ENCODE assay signal across 1 cellular context in the genomic region with DNA sequence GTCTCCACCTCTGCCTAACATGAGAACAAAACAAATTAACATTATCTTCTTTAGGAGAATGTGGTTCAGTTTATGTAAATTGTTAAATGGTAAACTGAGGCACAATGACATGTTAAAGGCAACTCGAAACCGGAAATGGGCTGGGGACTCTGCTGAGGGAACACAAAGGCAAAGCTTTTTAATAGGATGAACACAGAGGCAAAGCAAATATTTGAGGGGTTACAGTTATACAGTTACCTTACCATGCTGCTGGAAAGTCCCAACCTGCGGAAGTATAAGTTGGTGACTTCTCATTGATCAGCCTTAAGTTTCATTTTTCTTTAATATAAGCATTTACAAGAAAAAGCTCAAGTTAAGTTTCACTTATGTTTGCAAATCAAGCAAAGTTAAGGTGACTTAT.
TF ChIP-seq lines count a peak whose summit lies in the region.

No MANE protein-coding gene starts in this region.

TF ChIP-seq in GM12878, 131 proteins besides CTCF, POLR2A, EP300 and RAD21 (continued from another document and continues in another):
- TF ChIP-seq, protein P1, sequence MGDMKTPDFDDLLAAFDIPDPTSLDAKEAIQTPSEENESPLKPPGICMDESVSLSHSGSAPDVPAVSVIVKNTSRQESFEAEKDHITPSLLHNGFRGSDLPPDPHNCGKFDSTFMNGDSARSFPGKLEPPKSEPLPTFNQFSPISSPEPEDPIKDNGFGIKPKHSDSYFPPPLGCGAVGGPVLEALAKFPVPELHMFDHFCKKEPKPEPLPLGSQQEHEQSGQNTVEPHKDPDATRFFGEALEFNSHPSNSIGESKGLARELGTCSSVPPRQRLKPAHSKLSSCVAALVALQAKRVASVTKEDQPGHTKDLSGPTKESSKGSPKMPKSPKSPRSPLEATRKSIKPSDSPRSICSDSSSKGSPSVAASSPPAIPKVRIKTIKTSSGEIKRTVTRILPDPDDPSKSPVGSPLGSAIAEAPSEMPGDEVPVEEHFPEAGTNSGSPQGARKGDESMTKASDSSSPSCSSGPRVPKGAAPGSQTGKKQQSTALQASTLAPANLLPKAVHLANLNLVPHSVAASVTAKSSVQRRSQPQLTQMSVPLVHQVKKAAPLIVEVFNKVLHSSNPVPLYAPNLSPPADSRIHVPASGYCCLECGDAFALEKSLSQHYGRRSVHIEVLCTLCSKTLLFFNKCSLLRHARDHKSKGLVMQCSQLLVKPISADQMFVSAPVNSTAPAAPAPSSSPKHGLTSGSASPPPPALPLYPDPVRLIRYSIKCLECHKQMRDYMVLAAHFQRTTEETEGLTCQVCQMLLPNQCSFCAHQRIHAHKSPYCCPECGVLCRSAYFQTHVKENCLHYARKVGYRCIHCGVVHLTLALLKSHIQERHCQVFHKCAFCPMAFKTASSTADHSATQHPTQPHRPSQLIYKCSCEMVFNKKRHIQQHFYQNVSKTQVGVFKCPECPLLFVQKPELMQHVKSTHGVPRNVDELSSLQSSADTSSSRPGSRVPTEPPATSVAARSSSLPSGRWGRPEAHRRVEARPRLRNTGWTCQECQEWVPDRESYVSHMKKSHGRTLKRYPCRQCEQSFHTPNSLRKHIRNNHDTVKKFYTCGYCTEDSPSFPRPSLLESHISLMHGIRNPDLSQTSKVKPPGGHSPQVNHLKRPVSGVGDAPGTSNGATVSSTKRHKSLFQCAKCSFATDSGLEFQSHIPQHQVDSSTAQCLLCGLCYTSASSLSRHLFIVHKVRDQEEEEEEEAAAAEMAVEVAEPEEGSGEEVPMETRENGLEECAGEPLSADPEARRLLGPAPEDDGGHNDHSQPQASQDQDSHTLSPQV (IDR thresholded peaks at IDR 0.05) = peak; percentile 8; the same call in 1 of the 2 replicates
- no peak for TF ChIP-seq TARDBP (IDR thresholded peaks at IDR 0.05; ENCODE audit: borderline replicate concordance)
- TF ChIP-seq, protein P2, sequence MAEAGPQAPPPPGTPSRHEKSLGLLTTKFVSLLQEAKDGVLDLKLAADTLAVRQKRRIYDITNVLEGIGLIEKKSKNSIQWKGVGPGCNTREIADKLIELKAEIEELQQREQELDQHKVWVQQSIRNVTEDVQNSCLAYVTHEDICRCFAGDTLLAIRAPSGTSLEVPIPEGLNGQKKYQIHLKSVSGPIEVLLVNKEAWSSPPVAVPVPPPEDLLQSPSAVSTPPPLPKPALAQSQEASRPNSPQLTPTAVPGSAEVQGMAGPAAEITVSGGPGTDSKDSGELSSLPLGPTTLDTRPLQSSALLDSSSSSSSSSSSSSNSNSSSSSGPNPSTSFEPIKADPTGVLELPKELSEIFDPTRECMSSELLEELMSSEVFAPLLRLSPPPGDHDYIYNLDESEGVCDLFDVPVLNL (IDR thresholded peaks at IDR 0.05; ENCODE audit: low read depth, low read length) = no peak
- TF ChIP-seq PML (IDR thresholded peaks at IDR 0.05; ENCODE audit: low read length) = no peak
- no peak for TF ChIP-seq STAT3 (IDR thresholded peaks at IDR 0.05; ENCODE audit: low read depth, low read length)
- TF ChIP-seq, protein P3, sequence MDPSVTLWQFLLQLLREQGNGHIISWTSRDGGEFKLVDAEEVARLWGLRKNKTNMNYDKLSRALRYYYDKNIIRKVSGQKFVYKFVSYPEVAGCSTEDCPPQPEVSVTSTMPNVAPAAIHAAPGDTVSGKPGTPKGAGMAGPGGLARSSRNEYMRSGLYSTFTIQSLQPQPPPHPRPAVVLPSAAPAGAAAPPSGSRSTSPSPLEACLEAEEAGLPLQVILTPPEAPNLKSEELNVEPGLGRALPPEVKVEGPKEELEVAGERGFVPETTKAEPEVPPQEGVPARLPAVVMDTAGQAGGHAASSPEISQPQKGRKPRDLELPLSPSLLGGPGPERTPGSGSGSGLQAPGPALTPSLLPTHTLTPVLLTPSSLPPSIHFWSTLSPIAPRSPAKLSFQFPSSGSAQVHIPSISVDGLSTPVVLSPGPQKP (IDR thresholded peaks at IDR 0.05; ENCODE audit: low read depth, low read length) = no peak
- no peak for TF ChIP-seq TCF3 (IDR thresholded peaks at IDR 0.05; ENCODE audit: borderline replicate concordance, insufficient read depth, low read depth, low read length)
- TF ChIP-seq, protein P4, sequence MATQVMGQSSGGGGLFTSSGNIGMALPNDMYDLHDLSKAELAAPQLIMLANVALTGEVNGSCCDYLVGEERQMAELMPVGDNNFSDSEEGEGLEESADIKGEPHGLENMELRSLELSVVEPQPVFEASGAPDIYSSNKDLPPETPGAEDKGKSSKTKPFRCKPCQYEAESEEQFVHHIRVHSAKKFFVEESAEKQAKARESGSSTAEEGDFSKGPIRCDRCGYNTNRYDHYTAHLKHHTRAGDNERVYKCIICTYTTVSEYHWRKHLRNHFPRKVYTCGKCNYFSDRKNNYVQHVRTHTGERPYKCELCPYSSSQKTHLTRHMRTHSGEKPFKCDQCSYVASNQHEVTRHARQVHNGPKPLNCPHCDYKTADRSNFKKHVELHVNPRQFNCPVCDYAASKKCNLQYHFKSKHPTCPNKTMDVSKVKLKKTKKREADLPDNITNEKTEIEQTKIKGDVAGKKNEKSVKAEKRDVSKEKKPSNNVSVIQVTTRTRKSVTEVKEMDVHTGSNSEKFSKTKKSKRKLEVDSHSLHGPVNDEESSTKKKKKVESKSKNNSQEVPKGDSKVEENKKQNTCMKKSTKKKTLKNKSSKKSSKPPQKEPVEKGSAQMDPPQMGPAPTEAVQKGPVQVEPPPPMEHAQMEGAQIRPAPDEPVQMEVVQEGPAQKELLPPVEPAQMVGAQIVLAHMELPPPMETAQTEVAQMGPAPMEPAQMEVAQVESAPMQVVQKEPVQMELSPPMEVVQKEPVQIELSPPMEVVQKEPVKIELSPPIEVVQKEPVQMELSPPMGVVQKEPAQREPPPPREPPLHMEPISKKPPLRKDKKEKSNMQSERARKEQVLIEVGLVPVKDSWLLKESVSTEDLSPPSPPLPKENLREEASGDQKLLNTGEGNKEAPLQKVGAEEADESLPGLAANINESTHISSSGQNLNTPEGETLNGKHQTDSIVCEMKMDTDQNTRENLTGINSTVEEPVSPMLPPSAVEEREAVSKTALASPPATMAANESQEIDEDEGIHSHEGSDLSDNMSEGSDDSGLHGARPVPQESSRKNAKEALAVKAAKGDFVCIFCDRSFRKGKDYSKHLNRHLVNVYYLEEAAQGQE (IDR thresholded peaks at IDR 0.05; ENCODE audit: low read depth, low read length) = no peak
- TF ChIP-seq, protein P5, sequence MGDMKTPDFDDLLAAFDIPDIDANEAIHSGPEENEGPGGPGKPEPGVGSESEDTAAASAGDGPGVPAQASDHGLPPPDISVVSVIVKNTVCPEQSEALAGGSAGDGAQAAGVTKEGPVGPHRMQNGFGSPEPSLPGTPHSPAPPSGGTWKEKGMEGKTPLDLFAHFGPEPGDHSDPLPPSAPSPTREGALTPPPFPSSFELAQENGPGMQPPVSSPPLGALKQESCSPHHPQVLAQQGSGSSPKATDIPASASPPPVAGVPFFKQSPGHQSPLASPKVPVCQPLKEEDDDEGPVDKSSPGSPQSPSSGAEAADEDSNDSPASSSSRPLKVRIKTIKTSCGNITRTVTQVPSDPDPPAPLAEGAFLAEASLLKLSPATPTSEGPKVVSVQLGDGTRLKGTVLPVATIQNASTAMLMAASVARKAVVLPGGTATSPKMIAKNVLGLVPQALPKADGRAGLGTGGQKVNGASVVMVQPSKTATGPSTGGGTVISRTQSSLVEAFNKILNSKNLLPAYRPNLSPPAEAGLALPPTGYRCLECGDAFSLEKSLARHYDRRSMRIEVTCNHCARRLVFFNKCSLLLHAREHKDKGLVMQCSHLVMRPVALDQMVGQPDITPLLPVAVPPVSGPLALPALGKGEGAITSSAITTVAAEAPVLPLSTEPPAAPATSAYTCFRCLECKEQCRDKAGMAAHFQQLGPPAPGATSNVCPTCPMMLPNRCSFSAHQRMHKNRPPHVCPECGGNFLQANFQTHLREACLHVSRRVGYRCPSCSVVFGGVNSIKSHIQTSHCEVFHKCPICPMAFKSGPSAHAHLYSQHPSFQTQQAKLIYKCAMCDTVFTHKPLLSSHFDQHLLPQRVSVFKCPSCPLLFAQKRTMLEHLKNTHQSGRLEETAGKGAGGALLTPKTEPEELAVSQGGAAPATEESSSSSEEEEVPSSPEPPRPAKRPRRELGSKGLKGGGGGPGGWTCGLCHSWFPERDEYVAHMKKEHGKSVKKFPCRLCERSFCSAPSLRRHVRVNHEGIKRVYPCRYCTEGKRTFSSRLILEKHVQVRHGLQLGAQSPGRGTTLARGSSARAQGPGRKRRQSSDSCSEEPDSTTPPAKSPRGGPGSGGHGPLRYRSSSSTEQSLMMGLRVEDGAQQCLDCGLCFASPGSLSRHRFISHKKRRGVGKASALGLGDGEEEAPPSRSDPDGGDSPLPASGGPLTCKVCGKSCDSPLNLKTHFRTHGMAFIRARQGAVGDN (IDR thresholded peaks at IDR 0.05) = peak; percentile 84
- TF ChIP-seq WRNIP1 (IDR thresholded peaks at IDR 0.05; ENCODE audit: borderline replicate concordance, low read depth, low read length) = no peak
- TF ChIP-seq NBN (IDR thresholded peaks at IDR 0.05) = no peak
- no peak for TF ChIP-seq POLR2AphosphoS5 (IDR thresholded peaks at IDR 0.05; ENCODE audit: low read length)
- TF ChIP-seq RUNX3 (IDR thresholded peaks at IDR 0.05; ENCODE audit: low read length) = no peak
- TF ChIP-seq CHD2 (IDR thresholded peaks at IDR 0.05; ENCODE audit: borderline replicate concordance, low read depth, low read length) = no peak
- TF ChIP-seq CREB1 (IDR thresholded peaks at IDR 0.05; ENCODE audit: low read depth) = no peak
- no peak for TF ChIP-seq MYC (IDR thresholded peaks at IDR 0.05; ENCODE audit: insufficient read depth, insufficient read length, insufficient replicate concordance, low read length, severe bottlenecking)
- TF ChIP-seq, protein P6, sequence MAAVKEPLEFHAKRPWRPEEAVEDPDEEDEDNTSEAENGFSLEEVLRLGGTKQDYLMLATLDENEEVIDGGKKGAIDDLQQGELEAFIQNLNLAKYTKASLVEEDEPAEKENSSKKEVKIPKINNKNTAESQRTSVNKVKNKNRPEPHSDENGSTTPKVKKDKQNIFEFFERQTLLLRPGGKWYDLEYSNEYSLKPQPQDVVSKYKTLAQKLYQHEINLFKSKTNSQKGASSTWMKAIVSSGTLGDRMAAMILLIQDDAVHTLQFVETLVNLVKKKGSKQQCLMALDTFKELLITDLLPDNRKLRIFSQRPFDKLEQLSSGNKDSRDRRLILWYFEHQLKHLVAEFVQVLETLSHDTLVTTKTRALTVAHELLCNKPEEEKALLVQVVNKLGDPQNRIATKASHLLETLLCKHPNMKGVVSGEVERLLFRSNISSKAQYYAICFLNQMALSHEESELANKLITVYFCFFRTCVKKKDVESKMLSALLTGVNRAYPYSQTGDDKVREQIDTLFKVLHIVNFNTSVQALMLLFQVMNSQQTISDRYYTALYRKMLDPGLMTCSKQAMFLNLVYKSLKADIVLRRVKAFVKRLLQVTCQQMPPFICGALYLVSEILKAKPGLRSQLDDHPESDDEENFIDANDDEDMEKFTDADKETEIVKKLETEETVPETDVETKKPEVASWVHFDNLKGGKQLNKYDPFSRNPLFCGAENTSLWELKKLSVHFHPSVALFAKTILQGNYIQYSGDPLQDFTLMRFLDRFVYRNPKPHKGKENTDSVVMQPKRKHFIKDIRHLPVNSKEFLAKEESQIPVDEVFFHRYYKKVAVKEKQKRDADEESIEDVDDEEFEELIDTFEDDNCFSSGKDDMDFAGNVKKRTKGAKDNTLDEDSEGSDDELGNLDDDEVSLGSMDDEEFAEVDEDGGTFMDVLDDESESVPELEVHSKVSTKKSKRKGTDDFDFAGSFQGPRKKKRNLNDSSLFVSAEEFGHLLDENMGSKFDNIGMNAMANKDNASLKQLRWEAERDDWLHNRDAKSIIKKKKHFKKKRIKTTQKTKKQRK (IDR thresholded peaks at IDR 0.05; ENCODE audit: low read depth, low read length) = no peak
- TF ChIP-seq RBBP5 (conservative IDR thresholded peaks at IDR 0.05) = no peak
- no peak for TF ChIP-seq SPI1 (IDR thresholded peaks at IDR 0.05; ENCODE audit: borderline replicate concordance, insufficient read depth, low read depth, low read length)
- peak; percentile 66 for TF ChIP-seq IKZF1 (conservative IDR thresholded peaks at IDR 0.05)
- TF ChIP-seq LARP7 (IDR thresholded peaks at IDR 0.05) = no peak
- no peak for TF ChIP-seq IRF4 (IDR thresholded peaks at IDR 0.05; ENCODE audit: low read depth, low read length)
- TF ChIP-seq BMI1 (IDR thresholded peaks at IDR 0.05; ENCODE audit: borderline replicate concordance) = no peak
- no peak for TF ChIP-seq FOS (IDR thresholded peaks at IDR 0.05; ENCODE audit: borderline replicate concordance, extremely low read depth, insufficient read length)
- TF ChIP-seq, protein P7, sequence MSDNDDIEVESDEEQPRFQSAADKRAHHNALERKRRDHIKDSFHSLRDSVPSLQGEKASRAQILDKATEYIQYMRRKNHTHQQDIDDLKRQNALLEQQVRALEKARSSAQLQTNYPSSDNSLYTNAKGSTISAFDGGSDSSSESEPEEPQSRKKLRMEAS (IDR thresholded peaks at IDR 0.05; ENCODE audit: low read depth, low read length) = no peak
- TF ChIP-seq ZNF24 (IDR thresholded peaks at IDR 0.05) = no peak
- TF ChIP-seq SMARCA5 (IDR thresholded peaks at IDR 0.05) = peak; percentile 22; the same call in 1 of the 2 replicates
- no peak for TF ChIP-seq ZNF207 (IDR thresholded peaks at IDR 0.05; ENCODE audit: borderline replicate concordance)
- TF ChIP-seq YBX1 (IDR thresholded peaks at IDR 0.05) = no peak
- TF ChIP-seq ESRRA (IDR thresholded peaks at IDR 0.05; ENCODE audit: low read length) = no peak
- TF ChIP-seq, protein P8, sequence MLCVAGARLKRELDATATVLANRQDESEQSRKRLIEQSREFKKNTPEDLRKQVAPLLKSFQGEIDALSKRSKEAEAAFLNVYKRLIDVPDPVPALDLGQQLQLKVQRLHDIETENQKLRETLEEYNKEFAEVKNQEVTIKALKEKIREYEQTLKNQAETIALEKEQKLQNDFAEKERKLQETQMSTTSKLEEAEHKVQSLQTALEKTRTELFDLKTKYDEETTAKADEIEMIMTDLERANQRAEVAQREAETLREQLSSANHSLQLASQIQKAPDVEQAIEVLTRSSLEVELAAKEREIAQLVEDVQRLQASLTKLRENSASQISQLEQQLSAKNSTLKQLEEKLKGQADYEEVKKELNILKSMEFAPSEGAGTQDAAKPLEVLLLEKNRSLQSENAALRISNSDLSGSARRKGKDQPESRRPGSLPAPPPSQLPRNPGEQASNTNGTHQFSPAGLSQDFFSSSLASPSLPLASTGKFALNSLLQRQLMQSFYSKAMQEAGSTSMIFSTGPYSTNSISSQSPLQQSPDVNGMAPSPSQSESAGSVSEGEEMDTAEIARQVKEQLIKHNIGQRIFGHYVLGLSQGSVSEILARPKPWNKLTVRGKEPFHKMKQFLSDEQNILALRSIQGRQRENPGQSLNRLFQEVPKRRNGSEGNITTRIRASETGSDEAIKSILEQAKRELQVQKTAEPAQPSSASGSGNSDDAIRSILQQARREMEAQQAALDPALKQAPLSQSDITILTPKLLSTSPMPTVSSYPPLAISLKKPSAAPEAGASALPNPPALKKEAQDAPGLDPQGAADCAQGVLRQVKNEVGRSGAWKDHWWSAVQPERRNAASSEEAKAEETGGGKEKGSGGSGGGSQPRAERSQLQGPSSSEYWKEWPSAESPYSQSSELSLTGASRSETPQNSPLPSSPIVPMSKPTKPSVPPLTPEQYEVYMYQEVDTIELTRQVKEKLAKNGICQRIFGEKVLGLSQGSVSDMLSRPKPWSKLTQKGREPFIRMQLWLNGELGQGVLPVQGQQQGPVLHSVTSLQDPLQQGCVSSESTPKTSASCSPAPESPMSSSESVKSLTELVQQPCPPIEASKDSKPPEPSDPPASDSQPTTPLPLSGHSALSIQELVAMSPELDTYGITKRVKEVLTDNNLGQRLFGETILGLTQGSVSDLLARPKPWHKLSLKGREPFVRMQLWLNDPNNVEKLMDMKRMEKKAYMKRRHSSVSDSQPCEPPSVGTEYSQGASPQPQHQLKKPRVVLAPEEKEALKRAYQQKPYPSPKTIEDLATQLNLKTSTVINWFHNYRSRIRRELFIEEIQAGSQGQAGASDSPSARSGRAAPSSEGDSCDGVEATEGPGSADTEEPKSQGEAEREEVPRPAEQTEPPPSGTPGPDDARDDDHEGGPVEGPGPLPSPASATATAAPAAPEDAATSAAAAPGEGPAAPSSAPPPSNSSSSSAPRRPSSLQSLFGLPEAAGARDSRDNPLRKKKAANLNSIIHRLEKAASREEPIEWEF (IDR thresholded peaks at IDR 0.05; ENCODE audit: insufficient replicate concordance, low read depth, low read length) = peak; percentile 77
- 0 out of 2 replicates have a peak, but pooled peaks have one; percentile 78 for TF ChIP-seq STAT1 (conservative IDR thresholded peaks at IDR 0.05)
